16 cellular contexts compared by ENCODE assay signal in genomic region chr11:779955-780532, GRCh38. TPM values are rescaled to one million over a fixed set of nuclear protein-coding genes. Genes with fewer than 3 reads are reported as not detected.
DNase-seq lines count a peak whose midpoint lies in the region; ATAC-seq and TF ChIP-seq lines count a peak whose summit lies in the region.
"Had no signal": no experiment of that assay in that cellular context is flagged by ENCODE, and none has a peak within 500 bp of the region (broad histone marks: within the 10 kb centered on the region; RNA-seq: fewer than 3 reads in every experiment).

No MANE protein-coding gene starts in this region.

- no peak overlapping the region for H3K9ac ChIP-seq in neural progenitor cell

- H3K36me3 Mint-ChIP-seq in activated naive CD4-positive, alpha-beta T cell treated with anti-CD3 and anti-CD28 coated beads for 36 hours (ENCODE audit: low read depth), result peaks cover 9% of the 10 kb centered on the region
- H3K36me3 Mint-ChIP-seq in activated naive CD4-positive, alpha-beta T cell treated with anti-CD3 and anti-CD28 coated beads, Interleukin-2, amount 50 U/mL, for 72 hours, result peaks cover 0 to 5% of the 10 kb centered on the region in 2 donors
- H3K36me3 Mint-ChIP-seq in GM23338 (ENCODE audit: low read depth), result peaks cover 21% of the 10 kb centered on the region
- H3K36me3 Mint-ChIP-seq in endothelial cell (ENCODE audit: low read depth, unreplicated experiment), result peaks cover 6% of the 10 kb centered on the region
- H3K36me3 Mint-ChIP-seq in neural progenitor cell, result peaks cover 3% of the 10 kb centered on the region

- H3K4me3 ChIP-seq in GM23338 (no peak overlapping the region), neural progenitor cell (no peak overlapping the region)
- H3K4me3 ChIP-seq: Peyer's patch had no signal

- H3K27ac Mint-ChIP-seq in activated naive CD4-positive, alpha-beta T cell treated with anti-CD3 and anti-CD28 coated beads for 36 hours, result no peak overlapping the region
- no peak overlapping the region for H3K27ac Mint-ChIP-seq in activated naive CD4-positive, alpha-beta T cell treated with anti-CD3 and anti-CD28 coated beads, Interleukin-2, amount 50 U/mL, for 72 hours
- H3K27ac Mint-ChIP-seq in GM23338 (no peak overlapping the region), endothelial cell (ENCODE audit: unreplicated experiment) (no peak overlapping the region), neural progenitor cell (no peak overlapping the region)

- H4K20me1 ChIP-seq in GM23338 (replicated peaks; ENCODE audit: insufficient read depth), result peaks cover 19% of the 10 kb centered on the region
- H4K20me1 ChIP-seq in neural progenitor cell (ENCODE audit: low read depth), result peaks cover 37% of the 10 kb centered on the region

- intact Hi-C loops in activated naive CD4-positive, alpha-beta T cell treated with anti-CD3 and anti-CD28 coated beads for 36 hours (cut with micrococcal nuclease), result no loop called here

- peaks cover 25% of the 10 kb centered on the region for H3K79me2 ChIP-seq in GM23338 (replicated peaks; ENCODE audit: insufficient read depth)
- peaks cover 30% of the 10 kb centered on the region for H3K79me2 ChIP-seq in neural progenitor cell (ENCODE audit: low read depth)

- H3K4me1 ChIP-seq in GM23338 (ENCODE audit: insufficient read depth) (peaks cover 24% of the 10 kb centered on the region), neural progenitor cell (peaks cover 27% of the 10 kb centered on the region)

- DNase-seq in activated naive CD4-positive, alpha-beta T cell treated with anti-CD3 and anti-CD28 coated beads for 36 hours, result no peak
- no peak for DNase-seq in activated naive CD4-positive, alpha-beta T cell treated with anti-CD3 and anti-CD28 coated beads, Interleukin-2, amount 50 U/mL, for 72 hours (ENCODE audit: low spot score in 2 of 2)
- DNase-seq in GM23338 (ENCODE audit: low spot score) (no peak), endothelial cell (ENCODE audit: low spot score) (no peak), neural progenitor cell (ENCODE audit: low spot score) (no peak), HK-2 (ENCODE audit: unreplicated experiment) (no peak), hepatic stellate cell (ENCODE audit: low spot score) (no peak)
- DNase-seq: CD4-positive, alpha-beta memory T cell; Karpas-422; MM.1S; NCI-H1105; NCI-H187; NCI-H446; Peyer's patch; SHP77 treated with DMSO at 0.1 percent for 48 hours had no signal

- no peak for ATAC-seq in activated naive CD4-positive, alpha-beta T cell treated with anti-CD3 and anti-CD28 coated beads, Interleukin-2, amount 50 U/mL, for 72 hours
- ATAC-seq in GM23338, result no peak
- ATAC-seq in HG02870 (IDR thresholded peaks at IDR 0.05; ENCODE audit: unreplicated experiment), result no peak

- H3K4me3 Mint-ChIP-seq in activated naive CD4-positive, alpha-beta T cell treated with anti-CD3 and anti-CD28 coated beads for 36 hours, result peak overlapping the region; percentile 8
- no peak overlapping the region for H3K4me3 Mint-ChIP-seq in GM23338
- H3K4me3 Mint-ChIP-seq in endothelial cell (ENCODE audit: unreplicated experiment), result peak overlapping the region; percentile 9
- peak overlapping the region; percentile 29 for H3K4me3 Mint-ChIP-seq in neural progenitor cell

- H3K9me2 ChIP-seq in GM23338 (ENCODE audit: insufficient read depth), result no peaks in the 10 kb centered on the region

- CTCF ChIA-PET in activated naive CD4-positive, alpha-beta T cell treated with anti-CD3 and anti-CD28 coated beads for 36 hours (lab: Charles Lee), result no interaction called here

- H3K27me3 Mint-ChIP-seq in activated naive CD4-positive, alpha-beta T cell treated with anti-CD3 and anti-CD28 coated beads for 36 hours (ENCODE audit: low read depth), result no peaks in the 10 kb centered on the region
- H3K27me3 Mint-ChIP-seq in GM23338 (ENCODE audit: insufficient read depth, low read depth, poor library complexity) (peaks cover 19% of the 10 kb centered on the region), endothelial cell (ENCODE audit: unreplicated experiment) (peaks cover 6% of the 10 kb centered on the region), neural progenitor cell (ENCODE audit: insufficient read depth, low read depth) (peaks cover 6% of the 10 kb centered on the region)
- H3K27me3 Mint-ChIP-seq: CD4-positive, alpha-beta memory T cell had no signal

- H3K9me3 ChIP-seq in neural progenitor cell (ENCODE audit: low read depth), result no peaks in the 10 kb centered on the region
- H3K9me3 ChIP-seq: Peyer's patch had no signal

- H3K36me3 ChIP-seq in GM23338 (ENCODE audit: insufficient read depth) (no peaks in the 10 kb centered on the region), neural progenitor cell (no peaks in the 10 kb centered on the region)

- H3K27me3 ChIP-seq in GM23338 (ENCODE audit: insufficient read depth) (no peaks in the 10 kb centered on the region), neural progenitor cell (no peaks in the 10 kb centered on the region)
- H3K27me3 ChIP-seq: Peyer's patch had no signal

- H3F3A ChIP-seq in GM23338 (replicated peaks; ENCODE audit: low read depth) (peaks cover 12% of the 10 kb centered on the region), neural progenitor cell (ENCODE audit: low read depth) (peaks cover 36% of the 10 kb centered on the region)

- peaks cover 25% of the 10 kb centered on the region for H3K4me1 Mint-ChIP-seq in activated naive CD4-positive, alpha-beta T cell treated with anti-CD3 and anti-CD28 coated beads for 36 hours (ENCODE audit: low read depth)
- H3K4me1 Mint-ChIP-seq in GM23338 (peaks cover 35% of the 10 kb centered on the region), endothelial cell (ENCODE audit: unreplicated experiment) (peaks cover 14% of the 10 kb centered on the region), neural progenitor cell (peaks cover 34% of the 10 kb centered on the region)

- H3K4me2 ChIP-seq in GM23338, result no peak overlapping the region
- no peak overlapping the region for H3K4me2 ChIP-seq in neural progenitor cell

- H3K9me3 Mint-ChIP-seq in activated naive CD4-positive, alpha-beta T cell treated with anti-CD3 and anti-CD28 coated beads for 36 hours, result no peaks in the 10 kb centered on the region
- no peaks in the 10 kb centered on the region for H3K9me3 Mint-ChIP-seq in activated naive CD4-positive, alpha-beta T cell treated with anti-CD3 and anti-CD28 coated beads, Interleukin-2, amount 50 U/mL, for 72 hours
- H3K9me3 Mint-ChIP-seq in GM23338 (no peaks in the 10 kb centered on the region), endothelial cell (ENCODE audit: unreplicated experiment) (no peaks in the 10 kb centered on the region), neural progenitor cell (no peaks in the 10 kb centered on the region)

- H3K27ac ChIP-seq in GM23338 (ENCODE audit: low read depth) (no peak overlapping the region), neural progenitor cell (no peak overlapping the region)
- H3K27ac ChIP-seq: Peyer's patch had no signal

- H2AFZ ChIP-seq in GM23338 (no peak overlapping the region), neural progenitor cell (replicated peaks) (no peak overlapping the region)

- TF ChIP-seq CTCF in GM23338 (conservative IDR thresholded peaks at IDR 0.05; ENCODE audit: low read depth in 2 of 2) (no peak), endothelial cell (IDR thresholded peaks at IDR 0.05; ENCODE audit: unreplicated experiment) (no peak), neural progenitor cell (IDR thresholded peaks at IDR 0.05) (no peak)

RNA-seq across cellular contexts. Expression of gene GATD1, which starts 2.8 kb away (rescaled TPM):
- total RNA-seq in activated naive CD4-positive, alpha-beta T cell treated with anti-CD3 and anti-CD28 coated beads for 36 hours, result 10 to 100 TPM; 33.0 to 34.3 TPM
- total RNA-seq in activated naive CD4-positive, alpha-beta T cell treated with anti-CD3 and anti-CD28 coated beads, Interleukin-2, amount 50 U/mL, for 72 hours, result 10 to 100 TPM; 33.1 to 60.5 TPM
- 28.0 and 51.0 TPM in 2 replicates for total RNA-seq in GM23338 (2014; rRNA removed; shearing (Covaris generic))
- polyA plus RNA-seq in GM23338 (2016; fragmentation: Nextera tagmentation; extraction: Ambion mirVana), result 39.3 and 44.9 TPM in 2 replicates
- total RNA-seq in endothelial cell (ENCODE audit: unreplicated experiment) (36.5 TPM), neural progenitor cell (ENCODE audit: low replicate concordance) (24.1 and 52.9 TPM in 2 replicates)

RNA-seq across cellular contexts. Expression of gene CEND1, which starts 9.8 kb away (rescaled TPM):
- total RNA-seq in activated naive CD4-positive, alpha-beta T cell treated with anti-CD3 and anti-CD28 coated beads for 36 hours, result under 1 TPM in 1 of 2 experiments, not detected in 1; 0.17 TPM
- 1 to 10 TPM in 1 of 2 donors, not detected in 1; 1.1 TPM for total RNA-seq in activated naive CD4-positive, alpha-beta T cell treated with anti-CD3 and anti-CD28 coated beads, Interleukin-2, amount 50 U/mL, for 72 hours
- 3.1 and 5.5 TPM in 2 replicates for total RNA-seq in GM23338 (2014; rRNA removed; shearing (Covaris generic))
- 4.8 and 5.7 TPM in 2 replicates for polyA plus RNA-seq in GM23338 (2016; fragmentation: Nextera tagmentation; extraction: Ambion mirVana)
- total RNA-seq in endothelial cell (ENCODE audit: unreplicated experiment) (not detected), neural progenitor cell (ENCODE audit: low replicate concordance) (0.94 and 1.9 TPM in 2 replicates)
- total RNA-seq: Peyer's patch had no signal
- polyA plus RNA-seq: CD4-positive, alpha-beta memory T cell had no signal

RNA-seq across cellular contexts. Expression of gene SLC25A22, which starts 18.0 kb away (rescaled TPM):
- total RNA-seq in activated naive CD4-positive, alpha-beta T cell treated with anti-CD3 and anti-CD28 coated beads for 36 hours, result 10 to 100 TPM; 19.1 to 21.8 TPM
- total RNA-seq in activated naive CD4-positive, alpha-beta T cell treated with anti-CD3 and anti-CD28 coated beads, Interleukin-2, amount 50 U/mL, for 72 hours, result 10 to 100 TPM; 22.6 to 34.6 TPM
- 41.2 and 46.4 TPM in 2 replicates for total RNA-seq in GM23338 (2014; rRNA removed; shearing (Covaris generic))
- polyA plus RNA-seq in GM23338 (2016; fragmentation: Nextera tagmentation; extraction: Ambion mirVana), result 20.2 and 21.0 TPM in 2 replicates
- total RNA-seq in endothelial cell (ENCODE audit: unreplicated experiment) (17.8 TPM), neural progenitor cell (ENCODE audit: low replicate concordance) (11.0 and 38.4 TPM in 2 replicates)

RNA-seq across cellular contexts. Expression of gene PIDD1, which starts 25.0 kb away (rescaled TPM):
- 10 to 100 TPM; 43.2 to 45.2 TPM for total RNA-seq in activated naive CD4-positive, alpha-beta T cell treated with anti-CD3 and anti-CD28 coated beads for 36 hours
- 10 to 100 TPM; 32.8 to 59.2 TPM for total RNA-seq in activated naive CD4-positive, alpha-beta T cell treated with anti-CD3 and anti-CD28 coated beads, Interleukin-2, amount 50 U/mL, for 72 hours
- 26.0 and 37.6 TPM in 2 replicates for total RNA-seq in GM23338 (2014; rRNA removed; shearing (Covaris generic))
- polyA plus RNA-seq in GM23338 (2016; fragmentation: Nextera tagmentation; extraction: Ambion mirVana), result 22.7 and 25.6 TPM in 2 replicates
- 13.7 TPM for total RNA-seq in endothelial cell (ENCODE audit: unreplicated experiment)
- total RNA-seq in neural progenitor cell (ENCODE audit: low replicate concordance), result 4.8 and 34.6 TPM in 2 replicates

RNA-seq across cellular contexts. Expression of gene RPLP2, which starts 29.7 kb away (rescaled TPM):
- total RNA-seq in activated naive CD4-positive, alpha-beta T cell treated with anti-CD3 and anti-CD28 coated beads for 36 hours, result 1,000 to 10,000 TPM; 3,807 to 3,940 TPM
- 1,000 to 10,000 TPM; 3,020 to 3,653 TPM for total RNA-seq in activated naive CD4-positive, alpha-beta T cell treated with anti-CD3 and anti-CD28 coated beads, Interleukin-2, amount 50 U/mL, for 72 hours
- 428 and 518 TPM in 2 replicates for total RNA-seq in GM23338 (2014; rRNA removed; shearing (Covaris generic))
- 1,782 and 2,023 TPM in 2 replicates for polyA plus RNA-seq in GM23338 (2016; fragmentation: Nextera tagmentation; extraction: Ambion mirVana)
- total RNA-seq in endothelial cell (ENCODE audit: unreplicated experiment) (2,188 TPM), neural progenitor cell (ENCODE audit: low replicate concordance) (418 and 629 TPM in 2 replicates)
